Comparison of ENCODE assay signal across 8 cellular contexts in the genomic region with DNA sequence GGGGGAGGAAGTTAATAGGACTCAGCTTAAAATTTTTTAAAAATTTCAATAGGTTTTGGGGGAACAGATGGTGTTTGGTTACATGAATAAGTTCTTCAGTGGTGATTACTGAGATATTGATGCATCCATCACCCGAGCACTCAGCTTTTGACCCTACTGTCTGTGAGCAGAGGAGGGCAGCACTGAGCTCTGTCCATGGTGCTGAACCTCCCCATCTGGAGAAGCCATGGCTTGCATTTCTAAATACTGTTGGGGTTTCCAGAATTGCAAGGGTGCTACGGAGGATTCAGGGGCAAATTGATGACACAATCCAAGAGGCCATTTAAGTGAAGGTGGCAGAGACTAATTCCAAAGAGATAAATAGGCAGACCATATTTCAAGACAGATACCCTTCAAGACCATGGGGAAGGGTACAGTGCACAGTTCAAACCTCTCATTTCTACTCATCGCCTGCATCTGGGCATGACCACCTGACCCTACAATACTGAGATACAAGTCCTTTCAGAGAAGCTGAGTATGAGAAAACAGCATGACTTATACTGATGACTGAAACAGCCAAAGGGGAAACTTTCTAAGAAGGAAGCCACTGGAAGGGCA. TPM values are rescaled to one million over a fixed set of nuclear protein-coding genes. Genes with fewer than 3 reads are reported as not detected.
DNase-seq lines count a peak whose midpoint lies in the region; ATAC-seq and TF ChIP-seq lines count a peak whose summit lies in the region.

No MANE protein-coding gene starts in this region.

- TF ChIP-seq CTCF in HL-60 (IDR thresholded peaks at IDR 0.05; ENCODE audit: insufficient read depth, low read length) (no peak), hepatocyte (IDR thresholded peaks at IDR 0.05; ENCODE audit: poor library complexity) (peak; percentile 21), suprapubic skin (IDR thresholded peaks at IDR 0.05) (peak in 1 of 2 donors; percentile 18)

- no peak for TF ChIP-seq POLR2A in suprapubic skin (IDR thresholded peaks at IDR 0.05)

- TF ChIP-seq EP300 in suprapubic skin (IDR thresholded peaks at IDR 0.05) = no peak

- no peak overlapping the region for H2AFZ ChIP-seq in hepatocyte

- H3K9me2 ChIP-seq in hepatocyte (replicated peaks; ENCODE audit: insufficient read depth) = no peaks in the 10 kb centered on the region

- DNase-seq in CD4-positive, alpha-beta memory T cell = peak; percentile 51 to 60 (median 54)
- DNase-seq in HL-60 (ENCODE audit: low read depth in 1 of 2, low spot score in 1 of 2) = peak; percentile 23 to 60
- peak; percentile 50 for DNase-seq in T follicular helper cell (ENCODE audit: low read depth)
- peak; percentile 72 for DNase-seq in activated naive CD8-positive, alpha-beta T cell treated with anti-CD3 and anti-CD28 coated beads, Interleukin-2, amount 50 U/mL, for 24 hours
- DNase-seq in hepatocyte (ENCODE audit: low spot score) = peak; percentile 90
- DNase-seq in stimulated activated CD4-positive, alpha-beta T cell treated with anti-CD3 and anti-CD28 coated beads, Interleukin-12 subunit alpha, Interleukin-12 subunit beta, amount 100 ng/mL, for 48 hours (ENCODE audit: low read depth in 2 of 3, low spot score in 1 of 3) = peak; percentile 32 to 62 (median 50)
- DNase-seq in NCI-H526 treated with DMSO at 0.1 percent for 48 hours (lab: John Stamatoyannopoulos, UW) = no peak
- no peak for DNase-seq in suprapubic skin (ENCODE audit: low spot score in 2 of 2)

- H3K4me1 ChIP-seq in CD4-positive, alpha-beta memory T cell (ENCODE audit: insufficient read depth, low read length) = no peaks in the 10 kb centered on the region
- no peaks in the 10 kb centered on the region for H3K4me1 ChIP-seq in hepatocyte (ENCODE audit: insufficient read depth)
- no peaks in the 10 kb centered on the region for H3K4me1 ChIP-seq in suprapubic skin

- CTCF ChIA-PET in CD4-positive, alpha-beta memory T cell (lab: Charles Lee; ENCODE audit: partially characterized antibody) = interaction anchor here (0.6 kb wide), 2 partner anchors 852 to 1036 kb away, joined by 3 read pairs; no protein-coding TSS in a partner anchor

- H4K20me1 ChIP-seq in hepatocyte (ENCODE audit: insufficient read depth, poor library complexity, severe bottlenecking) = no peaks in the 10 kb centered on the region

- POLR2A ChIA-PET in CD4-positive, alpha-beta memory T cell (lab: Charles Lee; ENCODE audit: partially characterized antibody) = no interaction called here

- H3K36me3 Mint-ChIP-seq in CD4-positive, alpha-beta memory T cell = peaks cover 0 to 2% of the 10 kb centered on the region in 2 donors
- H3K36me3 Mint-ChIP-seq in activated naive CD8-positive, alpha-beta T cell treated with anti-CD3 and anti-CD28 coated beads, Interleukin-2, amount 50 U/mL, for 24 hours (ENCODE audit: low read depth) = no peaks in the 10 kb centered on the region

- H3K4me3 ChIP-seq in CD4-positive, alpha-beta memory T cell (ENCODE audit: low read length in 2 of 2) = no peak overlapping the region
- no peak overlapping the region for H3K4me3 ChIP-seq in HL-60 (replicated peaks; ENCODE audit: insufficient read depth, low read length)
- H3K4me3 ChIP-seq in hepatocyte = no peak overlapping the region
- H3K4me3 ChIP-seq in suprapubic skin = no peak overlapping the region

- peaks cover 25 to 67% of the 10 kb centered on the region in 2 donors for H3K27me3 Mint-ChIP-seq in CD4-positive, alpha-beta memory T cell
- peaks cover 50% of the 10 kb centered on the region for H3K27me3 Mint-ChIP-seq in activated naive CD8-positive, alpha-beta T cell treated with anti-CD3 and anti-CD28 coated beads, Interleukin-2, amount 50 U/mL, for 24 hours

- H3K9me3 ChIP-seq in CD4-positive, alpha-beta memory T cell (ENCODE audit: control insufficient read depth in 1 of 2, low read length in 2 of 2) = no peaks in the 10 kb centered on the region
- H3K9me3 ChIP-seq in hepatocyte (ENCODE audit: low read depth) = no peaks in the 10 kb centered on the region
- no peaks in the 10 kb centered on the region for H3K9me3 ChIP-seq in suprapubic skin

- H3K27me3 ChIP-seq in CD4-positive, alpha-beta memory T cell (ENCODE audit: insufficient read depth, low read length) = peaks cover 10% of the 10 kb centered on the region
- H3K27me3 ChIP-seq in HL-60 (ENCODE audit: insufficient read depth, poor library complexity, severe bottlenecking) (peaks cover 25% of the 10 kb centered on the region), hepatocyte (peaks cover 15% of the 10 kb centered on the region), suprapubic skin (peaks cover 78% of the 10 kb centered on the region)

- H3K9me3 Mint-ChIP-seq in CD4-positive, alpha-beta memory T cell = peaks cover 0 to 13% (median 3%) of the 10 kb centered on the region in 8 donors
- H3K9me3 Mint-ChIP-seq in activated naive CD8-positive, alpha-beta T cell treated with anti-CD3 and anti-CD28 coated beads, Interleukin-2, amount 50 U/mL, for 24 hours = peaks cover 4% of the 10 kb centered on the region

- no peaks in the 10 kb centered on the region for H3K79me2 ChIP-seq in hepatocyte

- H3K4me3 Mint-ChIP-seq in CD4-positive, alpha-beta memory T cell = no peak overlapping the region
- no peak overlapping the region for H3K4me3 Mint-ChIP-seq in activated naive CD8-positive, alpha-beta T cell treated with anti-CD3 and anti-CD28 coated beads, Interleukin-2, amount 50 U/mL, for 24 hours

- H3K27ac Mint-ChIP-seq in CD4-positive, alpha-beta memory T cell = peak overlapping the region in 1 of 7 donors; percentile 48
- H3K27ac Mint-ChIP-seq in activated naive CD8-positive, alpha-beta T cell treated with anti-CD3 and anti-CD28 coated beads, Interleukin-2, amount 50 U/mL, for 24 hours = no peak overlapping the region

- H3K27ac ChIP-seq in CD4-positive, alpha-beta memory T cell (ENCODE audit: low read depth, low read length) = no peak overlapping the region
- H3K27ac ChIP-seq in HL-60 (replicated peaks) (no peak overlapping the region), hepatocyte (no peak overlapping the region), suprapubic skin (no peak overlapping the region)

- ATAC-seq in activated naive CD8-positive, alpha-beta T cell treated with anti-CD3 and anti-CD28 coated beads, Interleukin-2, amount 50 U/mL, for 24 hours = peak; percentile 38

- intact Hi-C loops in CD4-positive, alpha-beta memory T cell (cut with micrococcal nuclease) = no loop called here

- H3K4me1 Mint-ChIP-seq in CD4-positive, alpha-beta memory T cell = peaks cover 0 to under 1% (median under 1%) of the 10 kb centered on the region in 4 donors
- H3K4me1 Mint-ChIP-seq in activated naive CD8-positive, alpha-beta T cell treated with anti-CD3 and anti-CD28 coated beads, Interleukin-2, amount 50 U/mL, for 24 hours = no peaks in the 10 kb centered on the region

- H3K36me3 ChIP-seq in CD4-positive, alpha-beta memory T cell (ENCODE audit: insufficient read depth, low read length) = no peaks in the 10 kb centered on the region
- H3K36me3 ChIP-seq in hepatocyte (replicated peaks; ENCODE audit: insufficient read depth, low read depth) (no peaks in the 10 kb centered on the region), suprapubic skin (no peaks in the 10 kb centered on the region)

- 36% methylated on average over 3 of the region's 3 CpGs for WGBS in hepatocyte (ENCODE audit: low lambda C conversion rate, missing lambda C conversion rate)
- 36% methylated on average over 3 of the region's 3 CpGs for WGBS in suprapubic skin

- no peak overlapping the region for H3K4me2 ChIP-seq in hepatocyte

RNA-seq across cellular contexts. Expression of a gene that starts 17.2 kb away (rescaled TPM):
- total RNA-seq in CD4-positive, alpha-beta memory T cell = not detected
- polyA plus RNA-seq in CD4-positive, alpha-beta memory T cell = under 1 TPM in 1 of 2 donors, not detected in 1; 0.03 TPM
- total RNA-seq in hepatocyte (0.64 and 0.90 TPM in 2 replicates), suprapubic skin (under 1 TPM in 1 of 4 donors, not detected in 3; 0.11 TPM)
- 0.12 and 0.81 TPM in 2 replicates for polyA plus RNA-seq in hepatocyte

Comparison
In these comparisons a context has a peak if more than half of its experiments do, and no peak if none do; other contexts are left out.
1. DNase-seq: peak in CD4-positive, alpha-beta memory T cell (5 of 5), HL-60 (2 of 2), T follicular helper cell (single experiment), activated naive CD8-positive, alpha-beta T cell treated with anti-CD3 and anti-CD28 coated beads, Interleukin-2, amount 50 U/mL, for 24 hours (single experiment), hepatocyte (single experiment) and stimulated activated CD4-positive, alpha-beta T cell treated with anti-CD3 and anti-CD28 coated beads, Interleukin-12 subunit alpha, Interleukin-12 subunit beta, amount 100 ng/mL, for 48 hours (3 of 3); none in NCI-H526 treated with DMSO at 0.1 percent for 48 hours (single experiment) and suprapubic skin (0 of 2).